9 cellular contexts compared by ENCODE assay signal in genomic region chr2:201432551-201433388, GRCh38. TPM values are rescaled to one million over a fixed set of nuclear protein-coding genes. Genes with fewer than 3 reads are reported as not detected.
DNase-seq lines count a peak whose midpoint lies in the region; ATAC-seq, FAIRE-seq and TF ChIP-seq lines count a peak whose summit lies in the region.
"Had no signal": no experiment of that assay in that cellular context is flagged by ENCODE, and none has a peak within 500 bp of the region (broad histone marks: within the 10 kb centered on the region; RNA-seq: fewer than 3 reads in every experiment).

No MANE protein-coding gene starts in this region.

- H3K4me1 ChIP-seq in kidney (ENCODE audit: control insufficient read depth in 1 of 2, insufficient read depth in 1 of 2, low read depth in 1 of 2, low read length in 2 of 2) (peaks cover 14 to 15% of the 10 kb centered on the region in 2 donors), uterus (peaks cover 4 to 12% of the 10 kb centered on the region in 2 donors)

- intact Hi-C loops in kidney (cut with DNase I) = no loop called here
- intact Hi-C loops in uterus (cut with DNase I; ENCODE audit: low total_unique reads) = no loop called here

- H3K4me1 Mint-ChIP-seq in activated naive CD4-positive, alpha-beta T cell treated with anti-CD3 and anti-CD28 coated beads, Interleukin-2, amount 50 U/mL, for 24 hours = peaks cover 70% of the 10 kb centered on the region

- no peak overlapping the region for H3K9ac ChIP-seq in kidney (ENCODE audit: low read length in 2 of 2)

- in situ Hi-C loops in astrocyte of the cerebellum (cut with HindIII; ENCODE audit: low sequenced_read_pairs) = no loop called here

- H3K27me3 Mint-ChIP-seq in activated naive CD4-positive, alpha-beta T cell treated with anti-CD3 and anti-CD28 coated beads, Interleukin-2, amount 50 U/mL, for 24 hours = no peaks in the 10 kb centered on the region

- no peak overlapping the region for H3K4me3 ChIP-seq in astrocyte of the cerebellum (ENCODE audit: low read depth, low read length)
- H3K4me3 ChIP-seq in kidney (ENCODE audit: low read length in 2 of 2) = no peak overlapping the region
- H3K4me3 ChIP-seq in uterus = no peak overlapping the region

- no peak for ATAC-seq in GM21447 (IDR thresholded peaks at IDR 0.05; ENCODE audit: unreplicated experiment)

- TF ChIP-seq CTCF in astrocyte of the cerebellum (IDR thresholded peaks at IDR 0.05; ENCODE audit: low read depth, low read length, missing control alignments) (no peak), kidney (IDR thresholded peaks at IDR 0.05; ENCODE audit: borderline replicate concordance, extremely low read depth, insufficient read depth) (no peak), uterus (IDR thresholded peaks at IDR 0.05) (no peak)

- DNase-seq in activated naive CD4-positive, alpha-beta T cell treated with anti-CD3 and anti-CD28 coated beads, Interleukin-2, amount 50 U/mL, for 16 hours = no peak
- DNase-seq in astrocyte of the cerebellum (ENCODE audit: low read depth) (peak; percentile 62), kidney (no peak), uterus (peak in 1 of 2 donors; percentile 33), NCI-H2171 (lab: John Stamatoyannopoulos, UW) (no peak), GM12892 (ENCODE audit: insufficient read length) (no peak)
- DNase-seq: SHP77 treated with DMSO at 0.1 percent for 48 hours had no signal

- no peaks in the 10 kb centered on the region for H3K27me3 ChIP-seq in uterus

- peaks cover 5% of the 10 kb centered on the region for H3K9me3 Mint-ChIP-seq in activated naive CD4-positive, alpha-beta T cell treated with anti-CD3 and anti-CD28 coated beads, Interleukin-2, amount 50 U/mL, for 24 hours

- H3K36me3 Mint-ChIP-seq in activated naive CD4-positive, alpha-beta T cell treated with anti-CD3 and anti-CD28 coated beads, Interleukin-2, amount 50 U/mL, for 24 hours = peaks cover 6% of the 10 kb centered on the region

- H3K27ac ChIP-seq in kidney (ENCODE audit: low read depth in 2 of 2, low read length in 2 of 2) = peak overlapping the region; percentile 18 to 59
- peak overlapping the region; percentile 6 to 61 for H3K27ac ChIP-seq in uterus

- peak overlapping the region; percentile 75 for H3K4me3 Mint-ChIP-seq in activated naive CD4-positive, alpha-beta T cell treated with anti-CD3 and anti-CD28 coated beads, Interleukin-2, amount 50 U/mL, for 24 hours

- FAIRE-seq in kidney (lab: Jason Lieb, UNC) (no peak), GM12892 (lab: Jason Lieb, UNC) (no peak)

- H3K9me3 ChIP-seq in kidney (ENCODE audit: control insufficient read depth in 1 of 2, low read length in 2 of 2) (no peaks in the 10 kb centered on the region), uterus (no peaks in the 10 kb centered on the region)

- H3K36me3 ChIP-seq in kidney (ENCODE audit: control insufficient read depth in 1 of 2, insufficient read depth in 2 of 2, low read length in 2 of 2) (no peaks in the 10 kb centered on the region), uterus (no peaks in the 10 kb centered on the region)

- H3K27ac Mint-ChIP-seq in activated naive CD4-positive, alpha-beta T cell treated with anti-CD3 and anti-CD28 coated beads, Interleukin-2, amount 50 U/mL, for 24 hours = peak overlapping the region; percentile 95

- no peak for TF ChIP-seq POLR2A in uterus (IDR thresholded peaks at IDR 0.05)
- no peak for TF ChIP-seq POLR2A in GM12892 (IDR thresholded peaks at IDR 0.05; ENCODE audit: low read depth, low read length)

RNA-seq across cellular contexts. Expression of gene TRAK2, which starts 18.5 kb away (rescaled TPM):
- total RNA-seq in kidney (65.8 TPM), uterus (10 to 100 TPM; 31.8 to 54.9 (median 38.2) TPM)
- 16.6 TPM for polyA plus RNA-seq in kidney (ENCODE audit: insufficient read depth, low read depth, low replicate concordance)
- polyA plus RNA-seq in GM12892 (2012; ENCODE audit: missing spikeins) = 8.5 TPM

RNA-seq across cellular contexts. Expression of gene STRADB, which starts 18.8 kb away (rescaled TPM):
- 26.1 TPM for total RNA-seq in kidney
- polyA plus RNA-seq in kidney (ENCODE audit: insufficient read depth, low read depth, low replicate concordance) = 60.3 TPM
- 10 to 100 TPM in 3 of 4 donors, 1 to 10 TPM in 1; 5.4 to 27.2 (median 22.0) TPM for total RNA-seq in uterus
- 18.6 TPM for polyA plus RNA-seq in GM12892 (2012; ENCODE audit: missing spikeins)
